18 cellular contexts compared by ENCODE assay signal in the genomic region with DNA sequence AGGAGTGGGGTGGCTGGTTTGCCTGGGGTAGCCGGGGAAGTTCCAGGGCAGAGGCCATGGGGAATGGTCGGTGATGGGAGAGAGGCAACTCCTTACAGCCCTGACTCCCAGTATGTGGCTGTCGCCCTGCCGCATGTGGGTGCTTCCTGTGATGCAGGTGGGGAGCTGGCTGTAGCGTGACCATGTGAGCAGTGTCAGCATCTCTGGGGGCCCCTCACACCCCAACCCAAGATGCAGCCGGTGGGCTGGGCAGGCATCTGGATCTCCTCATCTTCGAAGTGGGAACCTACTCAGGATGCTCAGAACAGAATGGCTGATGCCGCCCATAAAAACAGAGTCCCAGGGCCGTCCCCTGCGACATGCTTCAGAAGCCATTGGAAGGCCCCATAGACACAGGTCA. TPM values are rescaled to one million over a fixed set of nuclear protein-coding genes. Genes with fewer than 3 reads are reported as not detected.
DNase-seq lines count a peak whose midpoint lies in the region; ATAC-seq and TF ChIP-seq lines count a peak whose summit lies in the region.
"Had no signal": no experiment of that assay in that cellular context is flagged by ENCODE, and none has a peak within 500 bp of the region (broad histone marks: within the 10 kb centered on the region; RNA-seq: fewer than 3 reads in every experiment).

No MANE protein-coding gene starts in this region.

- H3K4me2 ChIP-seq in neuronal stem cell (ENCODE audit: insufficient read depth, low read length, poor library complexity, severe bottlenecking) = no peak overlapping the region

- no peak overlapping the region for H3K4ac ChIP-seq in neuronal stem cell (ENCODE audit: low read length)

- H3K27me3 ChIP-seq in right cardiac atrium (ENCODE audit: control insufficient read depth, insufficient read depth) = no peaks in the 10 kb centered on the region
- H3K27me3 ChIP-seq in lower lobe of right lung (ENCODE audit: low read depth) = peaks cover 35% of the 10 kb centered on the region
- H3K27me3 ChIP-seq in neuronal stem cell (ENCODE audit: control insufficient read depth in 3 of 3, insufficient read depth in 3 of 3, low read depth in 1 of 3, low read length in 3 of 3) = peaks cover 0 to 36% (median 0%) of the 10 kb centered on the region in 3 experiments

- TF ChIP-seq CTCF in lower lobe of right lung (IDR thresholded peaks at IDR 0.05) = no peak

- H3K14ac ChIP-seq in neuronal stem cell (ENCODE audit: low read length) = no peak overlapping the region

- no peak overlapping the region for H2BK12ac ChIP-seq in neuronal stem cell (ENCODE audit: low read length)

- intact Hi-C loops in left cardiac atrium (cut with DNase I) (no loop called here), right cardiac atrium (cut with DNase I) (no loop called here), lower lobe of right lung (cut with DNase I) (no loop called here)

- H2AK5ac ChIP-seq in neuronal stem cell (ENCODE audit: low read depth, low read length) = no peak overlapping the region

- no peak overlapping the region for H3K9ac ChIP-seq in neuronal stem cell (ENCODE audit: low read depth, low read length, poor library complexity)

- no peaks in the 10 kb centered on the region for H3K36me3 ChIP-seq in lower lobe of right lung
- no peaks in the 10 kb centered on the region for H3K36me3 ChIP-seq in neuronal stem cell (replicated peaks in 1 of 2; ENCODE audit: control insufficient read depth in 2 of 2, insufficient read depth in 2 of 2, low read length in 2 of 2)
- H3K36me3 ChIP-seq: HAP-1 had no signal

- no peaks in the 10 kb centered on the region for H3K79me1 ChIP-seq in neuronal stem cell (ENCODE audit: low read depth, low read length)

- no peaks in the 10 kb centered on the region for H3K4me1 ChIP-seq in right cardiac atrium (ENCODE audit: control insufficient read depth, insufficient read depth, low read length)
- no peaks in the 10 kb centered on the region for H3K4me1 ChIP-seq in lower lobe of right lung
- H3K4me1 ChIP-seq in neuronal stem cell (ENCODE audit: control insufficient read depth in 2 of 2, insufficient read depth in 1 of 2, low read depth in 1 of 2, low read length in 2 of 2) = peaks cover 0 to 9% of the 10 kb centered on the region in 2 donors

- H2BK15ac ChIP-seq in neuronal stem cell (ENCODE audit: low read length) = no peak overlapping the region

- no peak overlapping the region for H4K8ac ChIP-seq in neuronal stem cell (ENCODE audit: low read depth, low read length)

- DNase-seq in left cardiac atrium = peak; percentile 9
- no peak for DNase-seq in right cardiac atrium
- peak; percentile 21 for DNase-seq in lower lobe of right lung
- no peak for DNase-seq in neuronal stem cell (ENCODE audit: low spot score)
- no peak for DNase-seq in middle frontal gyrus (ENCODE audit: extremely low spot score, low spot score)
- DNase-seq: C1 segment of cervical spinal cord; Calu3; CD4-positive, alpha-beta memory T cell; COR-L47; DMS79 treated with DMSO at 0.1 percent for 48 hours; GF-D8; GOT3; HFFc6 had no signal

- ATAC-seq in left cardiac atrium = no peak
- ATAC-seq in right cardiac atrium = no peak
- no peak for ATAC-seq in lower lobe of right lung
- no peak for ATAC-seq in GM21515 (IDR thresholded peaks at IDR 0.05; ENCODE audit: unreplicated experiment)

- no peak overlapping the region for H3K27ac ChIP-seq in right cardiac atrium (ENCODE audit: low read length)
- H3K27ac ChIP-seq in lower lobe of right lung = no peak overlapping the region
- H3K27ac ChIP-seq in neuronal stem cell (replicated peaks; ENCODE audit: low read length) = no peak overlapping the region

- H2BK5ac ChIP-seq in neuronal stem cell (ENCODE audit: low read length) = no peak overlapping the region

- H4K91ac ChIP-seq in neuronal stem cell (ENCODE audit: low read depth, low read length, poor library complexity) = no peak overlapping the region

- no peak overlapping the region for H2AFZ ChIP-seq in neuronal stem cell (ENCODE audit: low read length)

- WGBS in right cardiac atrium = 90% methylated on average over 10 of the region's 10 CpGs
- WGBS in neuronal stem cell (ENCODE audit: extremely low coverage in 2 of 2, insufficient read length in 2 of 2, insufficient replicate concordance in 1 of 2), 2 donors = no CpG with 5 or more reads among the region's 10 CpGs

- H3K9me3 ChIP-seq in right cardiac atrium (ENCODE audit: control insufficient read depth, low read length) = no peaks in the 10 kb centered on the region
- H3K9me3 ChIP-seq in lower lobe of right lung = no peaks in the 10 kb centered on the region
- peaks cover 0 to 2% of the 10 kb centered on the region in 2 donors for H3K9me3 ChIP-seq in neuronal stem cell (replicated peaks in 1 of 2; ENCODE audit: control insufficient read depth in 2 of 2, insufficient read depth in 1 of 2, low read depth in 1 of 2, low read length in 2 of 2)
- H3K9me3 ChIP-seq: HAP-1 had no signal

- no peak overlapping the region for H3K18ac ChIP-seq in neuronal stem cell (ENCODE audit: low read length)

- H3K4me3 ChIP-seq in right cardiac atrium (ENCODE audit: low read length) (no peak overlapping the region), lower lobe of right lung (no peak overlapping the region), neuronal stem cell (ENCODE audit: low read length in 2 of 2) (no peak overlapping the region)
- H3K4me3 ChIP-seq: HAP-1 had no signal

- H3K23ac ChIP-seq in neuronal stem cell (ENCODE audit: low read depth, low read length, poor library complexity) = no peak overlapping the region

- H2BK120ac ChIP-seq in neuronal stem cell (ENCODE audit: low read depth, low read length) = peak overlapping the region; percentile 5

RNA-seq across cellular contexts. Expression of a gene that starts 45.0 kb away (rescaled TPM):
- total RNA-seq in left cardiac atrium (not detected), right cardiac atrium (not detected), lower lobe of right lung (not detected)
- polyA plus RNA-seq in right cardiac atrium = not detected
- 2.4 TPM for polyA plus RNA-seq in neuronal stem cell (2013, experiment 1 of 2)
- polyA plus RNA-seq in neuronal stem cell (2013, experiment 2 of 2) = 2.4 TPM
- total RNA-seq: A172; Calu3; CD4-positive, alpha-beta memory T cell; G401; HFFc6 had no signal
- polyA plus RNA-seq: BJ; CD4-positive, alpha-beta memory T cell had no signal

Comparison
In these comparisons a context has a peak if more than half of its experiments do, and no peak if none do; other contexts are left out.
1. DNase-seq: peak in left cardiac atrium (single experiment) and lower lobe of right lung (single experiment); none in right cardiac atrium (0 of 3), neuronal stem cell (single experiment) and middle frontal gyrus (single experiment).